ENCODE assay signal across 8 cellular contexts in genomic region chr4:48017108-48017527, GRCh38. TPM values are rescaled to one million over a fixed set of nuclear protein-coding genes. Genes with fewer than 3 reads are reported as not detected.
DNase-seq lines count a peak whose midpoint lies in the region; ATAC-seq, FAIRE-seq and TF ChIP-seq lines count a peak whose summit lies in the region.

No MANE protein-coding gene starts in this region.

- H3K4me3 ChIP-seq in A673 (ENCODE audit: low read depth, low read length, poor library complexity, severe bottlenecking) (peak overlapping the region; percentile 71), iPS-15b (ENCODE audit: low read depth, low read length) (peak overlapping the region; percentile 95), small intestine (ENCODE audit: low read depth in 1 of 2, low read length in 2 of 2) (peak overlapping the region; percentile 56 to 70)

- 0 to 2% (median 1%) methylated on average over 32 to 33 of the region's 33 CpGs for WGBS in small intestine, 3 donors

- DNase-seq in A673 (ENCODE audit: low spot score) = peak; percentile 63
- peak; percentile 90 for DNase-seq in RKO (ENCODE audit: low spot score)
- DNase-seq in amniotic epithelial cell (ENCODE audit: low read depth) = peak; percentile 72
- peak; percentile 79 for DNase-seq in small intestine
- no peak for DNase-seq in NCI-H1048 (lab: John Stamatoyannopoulos, UW)
- DNase-seq in foreskin melanocyte = no peak

- H3K9me3 ChIP-seq in A673 (ENCODE audit: low read depth, low read length, poor library complexity, severe bottlenecking) (no peaks in the 10 kb centered on the region), iPS-15b (ENCODE audit: control insufficient read depth, insufficient read depth, low read length) (no peaks in the 10 kb centered on the region), small intestine (ENCODE audit: control insufficient read depth, low read depth) (no peaks in the 10 kb centered on the region)

- H3K36me3 ChIP-seq in A673 (ENCODE audit: insufficient read depth, low read length, poor library complexity, severe bottlenecking) = no peaks in the 10 kb centered on the region
- H3K36me3 ChIP-seq in iPS-15b (ENCODE audit: control insufficient read depth, insufficient read depth, low read length) = no peaks in the 10 kb centered on the region
- no peaks in the 10 kb centered on the region for H3K36me3 ChIP-seq in small intestine (ENCODE audit: control insufficient read depth in 2 of 2, insufficient read depth in 2 of 2, low read length in 2 of 2)

- POLR2A ChIA-PET in A673 (lab: Charles Lee; ENCODE audit: low non-redundant PET) = no interaction called here

- CTCF ChIA-PET in A673 (lab: Charles Lee) = no interaction called here

- FAIRE-seq in small intestine (lab: Jason Lieb, UNC) = no peak

- ATAC-seq in GM21528 (IDR thresholded peaks at IDR 0.05; ENCODE audit: low FRiP score, unreplicated experiment) = peak; percentile 6

- TF ChIP-seq CTCF in A673 (conservative IDR thresholded peaks at IDR 0.05; ENCODE audit: low read depth, low read length) = no peak

- BruUV-seq in A673 (replicated peaks; lab: Mats Ljungman, UMichigan) = no TSS peak

- intact Hi-C loops in A673 (cut with micrococcal nuclease; ENCODE audit: unreplicated experiment) = loop anchor here (5.0 kb wide), 1 partner anchor 65 kb away; no protein-coding TSS in a partner anchor

- H3K27ac ChIP-seq in A673 (ENCODE audit: low read depth, low read length, poor library complexity, severe bottlenecking) (no peak overlapping the region), small intestine (ENCODE audit: low read depth in 1 of 2, low read length in 1 of 2) (peak overlapping the region; percentile 77 to 93)

- H3K27me3 ChIP-seq in A673 (replicated peaks; ENCODE audit: insufficient read depth, low read depth, low read length, poor library complexity) (no peaks in the 10 kb centered on the region), iPS-15b (ENCODE audit: control insufficient read depth, insufficient read depth, low read length) (no peaks in the 10 kb centered on the region), small intestine (ENCODE audit: control insufficient read depth in 2 of 2, insufficient read depth in 2 of 2, low read length in 2 of 2) (peaks cover 0 to 3% of the 10 kb centered on the region in 2 donors)

- no peaks in the 10 kb centered on the region for H3K4me1 ChIP-seq in A673 (ENCODE audit: insufficient read depth, low read length, poor library complexity, severe bottlenecking)
- H3K4me1 ChIP-seq in iPS-15b (ENCODE audit: control insufficient read depth, insufficient read depth, low read length) = peaks cover 23% of the 10 kb centered on the region
- peaks cover 0 to 4% of the 10 kb centered on the region in 2 donors for H3K4me1 ChIP-seq in small intestine (ENCODE audit: control insufficient read depth in 2 of 2, insufficient read depth in 1 of 2, low read depth in 1 of 2, low read length in 1 of 2)

- peak overlapping the region; percentile 37 for H3K9ac ChIP-seq in iPS-15b (ENCODE audit: low read depth, low read length)

RNA-seq across cellular contexts. Expression of gene NIPAL1, which starts 0.5 kb away (rescaled TPM):
- total RNA-seq in A673 (2021) = 0.46 and 0.84 TPM in 2 replicates
- polyA plus RNA-seq in small intestine = 1 to 10 TPM; 2.2 to 5.3 (median 3.5) TPM

RNA-seq across cellular contexts. Expression of gene CNGA1, which starts 0.6 kb away (rescaled TPM):
- total RNA-seq in A673 (2021) = 0.39 TPM in 1 of 2 replicates, not detected in the other
- polyA plus RNA-seq in small intestine = 10 to 100 TPM in 1 of 3 donors, 1 to 10 TPM in 2; 1.4 to 10.5 (median 4.1) TPM

Comparison
In these comparisons a context has a peak if more than half of its experiments do, and no peak if none do; other contexts are left out.
1. DNase-seq: peak in A673 (single experiment), RKO (single experiment), amniotic epithelial cell (single experiment) and small intestine (single experiment); none in NCI-H1048 (single experiment) and foreskin melanocyte (single experiment).
2. Peak in every context shown above with its lines, with median percentiles within 50 percentile points of each other: H3K4me3 ChIP-seq.